In the genomic region with DNA sequence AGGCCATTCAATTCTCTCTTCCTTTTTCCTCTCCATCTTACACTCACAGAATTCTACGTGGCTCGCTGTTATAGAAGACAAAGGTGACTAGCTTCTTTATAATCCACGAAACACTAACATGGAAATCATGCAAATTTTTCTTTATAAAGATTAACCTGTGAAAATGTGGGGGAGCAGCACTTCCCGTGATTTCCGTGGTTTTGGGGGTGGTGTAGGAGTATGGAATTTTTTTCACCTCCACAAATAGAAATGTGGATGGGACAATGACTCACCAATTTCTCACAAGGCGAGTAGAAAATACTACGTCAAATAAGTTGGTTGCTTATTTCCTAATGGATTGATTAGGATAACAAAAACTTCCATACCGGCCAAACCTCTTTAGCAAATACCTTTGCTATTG, we compare ENCODE assay signal across 23 cellular contexts.
"Had no signal": no experiment of that assay in that cellular context is flagged by ENCODE, and none has a peak within 500 bp of the region (broad histone marks: within the 10 kb centered on the region; RNA-seq: fewer than 3 reads in every experiment).

No MANE protein-coding gene starts in this region.

- H3K4me1 ChIP-seq: left lung, lower lobe of right lung, tibial nerve, uterus had no signal

- FAIRE-seq: islet of Langerhans, kidney had no signal

- H3K27ac ChIP-seq: left lung, lower lobe of right lung, ovary, skin epidermis, tibial nerve, uterus had no signal

- H3K4me3 Mint-ChIP-seq: immature natural killer cell; naive thymus-derived CD8-positive, alpha-beta T cell; nephron; stimulated activated effector memory CD8-positive, alpha-beta T cell treated with anti-CD3 and anti-CD28 coated beads, Interleukin-12 subunit alpha, Interleukin-12 subunit beta, amount 100 ng/mL, for 72 hours; stimulated activated naive CD8-positive, alpha-beta T cell treated with anti-CD3 and anti-CD28 coated beads, Interleukin-15, Interleukin-2, amounts not matched to agents 100 ng/mL and 50 ng/mL, for 24 hours had no signal

- H3K9me3 ChIP-seq: left lung, lower lobe of right lung, ovary, uterus had no signal

- H3K27me3 Mint-ChIP-seq: progenitor cell of endocrine pancreas; stimulated activated naive CD8-positive, alpha-beta T cell treated with anti-CD3 and anti-CD28 coated beads, Interleukin-15, Interleukin-2, amounts not matched to agents 100 ng/mL and 50 ng/mL, for 24 hours; type B pancreatic cell had no signal

- H3K27me3 ChIP-seq: left lung, ovary, tibial nerve, uterus had no signal

- H3K4me3 ChIP-seq: left lung, lower lobe of right lung, ovary, skin epidermis, tibial nerve, uterus had no signal

- DNase-seq: hypothalamus; immature natural killer cell; kidney; left colon; left lung; lower lobe of right lung; mammary epithelial cell; mesenchymal stem cell; naive thymus-derived CD8-positive, alpha-beta T cell; ovary; right cardiac atrium; stimulated activated CD4-positive, alpha-beta T cell treated with anti-CD3 and anti-CD28 coated beads, Interleukin-4, amount 100 ng/mL, for 24 hours; stimulated activated naive CD4-positive, alpha-beta T cell; substantia nigra; uterus had no signal

- H3K36me3 ChIP-seq: left lung, lower lobe of right lung, ovary, tibial nerve, uterus had no signal

- H3K27ac Mint-ChIP-seq: immature natural killer cell; naive thymus-derived CD8-positive, alpha-beta T cell; progenitor cell of endocrine pancreas; stimulated activated effector memory CD8-positive, alpha-beta T cell treated with anti-CD3 and anti-CD28 coated beads, Interleukin-12 subunit alpha, Interleukin-12 subunit beta, amount 100 ng/mL, for 72 hours; stimulated activated naive CD8-positive, alpha-beta T cell treated with anti-CD3 and anti-CD28 coated beads, Interleukin-15, Interleukin-2, amounts not matched to agents 100 ng/mL and 50 ng/mL, for 24 hours had no signal

- H3K4me1 Mint-ChIP-seq: immature natural killer cell; naive thymus-derived CD8-positive, alpha-beta T cell; stimulated activated effector memory CD8-positive, alpha-beta T cell treated with anti-CD3 and anti-CD28 coated beads, Interleukin-12 subunit alpha, Interleukin-12 subunit beta, amount 100 ng/mL, for 72 hours had no signal

- H3K36me3 Mint-ChIP-seq: immature natural killer cell; naive thymus-derived CD8-positive, alpha-beta T cell; stimulated activated effector memory CD8-positive, alpha-beta T cell treated with anti-CD3 and anti-CD28 coated beads, Interleukin-12 subunit alpha, Interleukin-12 subunit beta, amount 100 ng/mL, for 72 hours had no signal

- H3K9me3 Mint-ChIP-seq: nephron; stimulated activated naive CD8-positive, alpha-beta T cell treated with anti-CD3 and anti-CD28 coated beads, Interleukin-15, Interleukin-2, amounts not matched to agents 100 ng/mL and 50 ng/mL, for 24 hours had no signal
